In genomic region chr11:70191495-70192140, GRCh38 we compare ENCODE assay signal across 1 cellular context.
TF ChIP-seq lines count a peak whose summit lies in the region.

No MANE protein-coding gene starts in this region.

TF ChIP-seq in HepG2, 621 proteins besides CTCF, POLR2A, EP300 and RAD21 (continued from another document):
- TF ChIP-seq ZNF280D (CRISPR knock-in tag; IDR thresholded peaks at IDR 0.05) (no peak), ELF1 (CRISPR knock-in tag; IDR thresholded peaks at IDR 0.05) (0 out of 2 replicates have a peak, but pooled peaks have one; percentile 31), ZNF616 (CRISPR knock-in tag; IDR thresholded peaks at IDR 0.05; ENCODE audit: low read depth) (no peak), MAFK (conservative IDR thresholded peaks at IDR 0.05 in 1 of 2, IDR thresholded peaks at IDR 0.05 in 1 of 2; ENCODE audit: low read length in 2 of 2) (peak in 1 of 2 experiments; percentile 28; a peak in 1 of 4 replicates), ZSCAN20 (CRISPR knock-in tag; IDR thresholded peaks at IDR 0.05; ENCODE audit: borderline replicate concordance) (no peak), NFAT5 (CRISPR knock-in tag; IDR thresholded peaks at IDR 0.05) (no peak), THAP7 (CRISPR knock-in tag; IDR thresholded peaks at IDR 0.05) (no peak), ARID3A (IDR thresholded peaks at IDR 0.05; ENCODE audit: low read depth, low read length) (no peak), NKX3-1 (CRISPR knock-in tag; IDR thresholded peaks at IDR 0.05) (no peak), ZNF704 (CRISPR knock-in tag; IDR thresholded peaks at IDR 0.05; ENCODE audit: borderline replicate concordance) (no peak), BORCS8-MEF2B (CRISPR knock-in tag; IDR thresholded peaks at IDR 0.05) (no peak), CREBL2 (CRISPR knock-in tag; IDR thresholded peaks at IDR 0.05; ENCODE audit: borderline replicate concordance) (no peak), HIC2 (CRISPR knock-in tag; IDR thresholded peaks at IDR 0.05; ENCODE audit: low read depth) (no peak), DDIT3 (CRISPR knock-in tag; IDR thresholded peaks at IDR 0.05) (no peak), GZF1 (CRISPR knock-in tag; IDR thresholded peaks at IDR 0.05) (0 out of 2 replicates have a peak, but pooled peaks have one; percentile 33), NR2F6 (IDR thresholded peaks at IDR 0.05) (no peak), NR2F6 (CRISPR knock-in tag; IDR thresholded peaks at IDR 0.05) (0 out of 2 replicates have a peak, but pooled peaks have one; percentile 26), PATZ1 (CRISPR knock-in tag; IDR thresholded peaks at IDR 0.05) (peak; percentile 49; the same call in 1 of the 2 replicates), PAF1 (CRISPR knock-in tag; IDR thresholded peaks at IDR 0.05) (no peak), ZNF34 (CRISPR knock-in tag; IDR thresholded peaks at IDR 0.05; ENCODE audit: borderline replicate concordance) (no peak), HHEX (CRISPR knock-in tag; IDR thresholded peaks at IDR 0.05) (no peak), ZBTB33 (CRISPR knock-in tag; IDR thresholded peaks at IDR 0.05) (0 out of 2 replicates have a peak, but pooled peaks have one; percentile 18), JUNB (CRISPR knock-in tag; IDR thresholded peaks at IDR 0.05; ENCODE audit: borderline replicate concordance) (no peak)
